ENCODE assay signal across 23 cellular contexts in the genomic region with DNA sequence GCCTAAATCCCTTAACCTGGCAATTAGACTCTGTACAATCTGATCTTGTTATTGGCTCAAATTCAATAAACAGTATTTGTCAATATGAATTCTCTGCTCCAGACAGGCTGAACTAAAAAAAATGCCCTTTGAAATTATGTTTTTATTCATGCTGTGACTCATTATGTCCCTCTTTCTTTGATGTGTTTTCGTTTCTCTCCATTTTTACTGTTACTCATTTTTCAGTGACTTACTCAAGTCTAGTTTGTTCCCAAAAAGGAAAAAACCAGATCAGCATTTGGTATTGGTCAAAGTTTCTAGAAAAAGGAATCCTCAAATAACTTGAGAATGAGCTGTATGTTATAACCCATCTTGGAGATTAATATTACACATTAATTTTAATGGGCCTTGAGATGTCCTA. TPM values are rescaled to one million over a fixed set of nuclear protein-coding genes. Genes with fewer than 3 reads are reported as not detected.
DNase-seq lines count a peak whose midpoint lies in the region; ATAC-seq and TF ChIP-seq lines count a peak whose summit lies in the region.
"Had no signal": no experiment of that assay in that cellular context is flagged by ENCODE, and none has a peak within 500 bp of the region (broad histone marks: within the 10 kb centered on the region; RNA-seq: fewer than 3 reads in every experiment).

No MANE protein-coding gene starts in this region.

- H3K27ac ChIP-seq in Karpas-422 (ENCODE audit: low read length) (no peak overlapping the region), heart right ventricle (no peak overlapping the region)
- H3K27ac ChIP-seq: stomach, upper lobe of right lung had no signal

- H3K4me1 Mint-ChIP-seq in stimulated activated naive CD8-positive, alpha-beta T cell treated with anti-CD3 and anti-CD28 coated beads, Interleukin-15, amount 100 ng/mL, for 72 hours = no peaks in the 10 kb centered on the region
- H3K4me1 Mint-ChIP-seq: activated CD4-positive, alpha-beta T cell treated with anti-CD3 and anti-CD28 coated beads, Interleukin-2, amount 10 ng/mL, durations not matched to agents 24 days and 14 days had no signal

- H3K4me1 ChIP-seq in Karpas-422 (ENCODE audit: low read length) (no peaks in the 10 kb centered on the region), heart right ventricle (peaks cover 0 to 6% (median 0%) of the 10 kb centered on the region in 9 donors)
- H3K4me1 ChIP-seq: upper lobe of right lung had no signal

- H3K4me2 ChIP-seq in Karpas-422 (ENCODE audit: low read depth, low read length, poor library complexity, severe bottlenecking) = no peak overlapping the region

- H4K20me1 ChIP-seq in Karpas-422 (ENCODE audit: insufficient read depth, low read depth, low read length) = no peaks in the 10 kb centered on the region

- H3K27me3 ChIP-seq in Karpas-422 (ENCODE audit: low read length) = no peaks in the 10 kb centered on the region
- peaks cover 0 to 2% (median 0%) of the 10 kb centered on the region in 7 donors for H3K27me3 ChIP-seq in heart right ventricle
- H3K27me3 ChIP-seq: BE2C, stomach, upper lobe of right lung had no signal

- H3K9me3 Mint-ChIP-seq in stimulated activated naive CD8-positive, alpha-beta T cell treated with anti-CD3 and anti-CD28 coated beads, Interleukin-15, amount 100 ng/mL, for 72 hours = no peaks in the 10 kb centered on the region
- H3K9me3 Mint-ChIP-seq: activated CD4-positive, alpha-beta T cell treated with anti-CD3 and anti-CD28 coated beads, Interleukin-2, amount 10 ng/mL, durations not matched to agents 24 days and 14 days had no signal

- peaks cover 9% of the 10 kb centered on the region for H3K27me3 Mint-ChIP-seq in stimulated activated naive CD8-positive, alpha-beta T cell treated with anti-CD3 and anti-CD28 coated beads, Interleukin-15, amount 100 ng/mL, for 72 hours

- H3K9ac ChIP-seq in Karpas-422 (ENCODE audit: low read length) = no peak overlapping the region

- H2AFZ ChIP-seq in Karpas-422 (ENCODE audit: low read length) = no peak overlapping the region

- intact Hi-C loops in heart right ventricle (cut with DNase I) = loop anchor here in 1 of 10 donors (5.0 kb wide), 1 partner anchor 341 kb away; no protein-coding TSS in a partner anchor

- H3K9me2 ChIP-seq in Karpas-422 (replicated peaks; ENCODE audit: insufficient read depth, low read length) = no peaks in the 10 kb centered on the region

- no peak for DNase-seq in stimulated activated naive CD8-positive, alpha-beta T cell treated with anti-CD3 and anti-CD28 coated beads, Interleukin-15, Interleukin-2, amounts not matched to agents 100 U/mL and 50 U/mL, for 24 hours
- DNase-seq in stimulated activated naive CD8-positive, alpha-beta T cell treated with anti-CD3 and anti-CD28 coated beads, Interleukin-15, amount 100 ng/mL, for 72 hours = no peak
- DNase-seq in astrocyte of the hippocampus (ENCODE audit: low read depth, low spot score) (peak; percentile 35), fibroblast of the aortic adventitia (ENCODE audit: low read depth) (peak; percentile 35), Karpas-422 (no peak), heart right ventricle (no peak)
- DNase-seq: activated CD4-positive, alpha-beta T cell treated with anti-CD3 and anti-CD28 coated beads, Interleukin-2, amount 10 ng/mL, durations not matched to agents 24 days and 14 days; BE2C; cerebellar nuclear complex; DMS79; erythroblast; HFFc6; NCI-H1105; NCI-H2029 treated with DMSO at 0.1 percent for 48 hours; NCI-H226; retina; SHP77 treated with DMSO at 0.1 percent for 48 hours; stimulated activated CD4-positive, alpha-beta T cell treated with anti-CD3 and anti-CD28 coated beads, Interleukin-4, amount 100 ng/mL, for 4 hours; stomach; T-helper 1 cell; upper lobe of right lung had no signal

- TF ChIP-seq CTCF in fibroblast of the aortic adventitia (IDR thresholded peaks at IDR 0.05; ENCODE audit: insufficient read depth, low read length) = no peak
- no peak for TF ChIP-seq CTCF in heart right ventricle (IDR thresholded peaks at IDR 0.05)

- no peaks in the 10 kb centered on the region; the same call in 1 of the 2 replicates for H3K9me3 ChIP-seq in Karpas-422 (ENCODE audit: low read length)
- H3K9me3 ChIP-seq in heart right ventricle = no peaks in the 10 kb centered on the region
- H3K9me3 ChIP-seq: BE2C, stomach, upper lobe of right lung had no signal

- no peaks in the 10 kb centered on the region for H3K36me3 ChIP-seq in Karpas-422 (ENCODE audit: insufficient read depth, low read length)
- no peaks in the 10 kb centered on the region for H3K36me3 ChIP-seq in heart right ventricle
- H3K36me3 ChIP-seq: stomach, upper lobe of right lung had no signal

- H3K4me3 ChIP-seq in fibroblast of the aortic adventitia (ENCODE audit: low read depth, low read length) (no peak overlapping the region), Karpas-422 (ENCODE audit: low read length) (no peak overlapping the region), heart right ventricle (no peak overlapping the region)
- H3K4me3 ChIP-seq: stomach, upper lobe of right lung had no signal

- H3K4me3 Mint-ChIP-seq in stimulated activated naive CD8-positive, alpha-beta T cell treated with anti-CD3 and anti-CD28 coated beads, Interleukin-15, amount 100 ng/mL, for 72 hours = no peak overlapping the region
- H3K4me3 Mint-ChIP-seq: activated CD4-positive, alpha-beta T cell treated with anti-CD3 and anti-CD28 coated beads, Interleukin-2, amount 10 ng/mL, durations not matched to agents 24 days and 14 days; HFFc6 had no signal

- no peak overlapping the region for H3K27ac Mint-ChIP-seq in stimulated activated naive CD8-positive, alpha-beta T cell treated with anti-CD3 and anti-CD28 coated beads, Interleukin-15, amount 100 ng/mL, for 72 hours
- H3K27ac Mint-ChIP-seq: activated CD4-positive, alpha-beta T cell treated with anti-CD3 and anti-CD28 coated beads, Interleukin-2, amount 10 ng/mL, durations not matched to agents 24 days and 14 days; HFFc6 had no signal

- no peaks in the 10 kb centered on the region for H3K79me2 ChIP-seq in Karpas-422 (ENCODE audit: low read length)

- ATAC-seq in stimulated activated naive CD8-positive, alpha-beta T cell treated with anti-CD3 and anti-CD28 coated beads, Interleukin-15, Interleukin-2, amounts not matched to agents 100 U/mL and 50 U/mL, for 24 hours = peak; percentile 32
- no peak for ATAC-seq in stimulated activated naive CD8-positive, alpha-beta T cell treated with anti-CD3 and anti-CD28 coated beads, Interleukin-15, amount 100 ng/mL, for 72 hours
- ATAC-seq in GM19455 (IDR thresholded peaks at IDR 0.05; ENCODE audit: unreplicated experiment) (no peak), heart right ventricle (no peak), GM21423 (IDR thresholded peaks at IDR 0.05; ENCODE audit: unreplicated experiment) (no peak)
- ATAC-seq: upper lobe of right lung had no signal

- 72 to 75% methylated on average over 1 of the region's 1 CpG for WGBS in heart right ventricle, 2 donors

RNA-seq across cellular contexts. Expression of a gene that starts 40.4 kb away (rescaled TPM):
- total RNA-seq in fibroblast of the aortic adventitia (ENCODE audit: low replicate concordance) (0.90 and 2.2 TPM in 2 replicates), heart right ventricle (1 to 10 TPM; 1.1 to 3.2 (median 1.7) TPM)
- not detected in 2 replicates for total RNA-seq in Karpas-422 (2014; rRNA removed; shearing (Covaris generic); ENCODE audit: low replicate concordance)
- under 1 TPM; 0.44 to 0.54 TPM for polyA plus RNA-seq in heart right ventricle
- total RNA-seq: activated CD4-positive, alpha-beta T cell treated with anti-CD3 and anti-CD28 coated beads, Interleukin-2, amount 10 ng/mL, durations not matched to agents 24 days and 14 days; HFFc6 had no signal

Comparison
In these comparisons a context has a peak if more than half of its experiments do, and no peak if none do; other contexts are left out.
1. DNase-seq: peak in astrocyte of the hippocampus (single experiment) and fibroblast of the aortic adventitia (single experiment); none in stimulated activated naive CD8-positive, alpha-beta T cell treated with anti-CD3 and anti-CD28 coated beads, Interleukin-15, Interleukin-2, amounts not matched to agents 100 U/mL and 50 U/mL, for 24 hours (single experiment), stimulated activated naive CD8-positive, alpha-beta T cell treated with anti-CD3 and anti-CD28 coated beads, Interleukin-15, amount 100 ng/mL, for 72 hours (0 of 2), Karpas-422 (single experiment) and heart right ventricle (0 of 2).